In the genomic region with DNA sequence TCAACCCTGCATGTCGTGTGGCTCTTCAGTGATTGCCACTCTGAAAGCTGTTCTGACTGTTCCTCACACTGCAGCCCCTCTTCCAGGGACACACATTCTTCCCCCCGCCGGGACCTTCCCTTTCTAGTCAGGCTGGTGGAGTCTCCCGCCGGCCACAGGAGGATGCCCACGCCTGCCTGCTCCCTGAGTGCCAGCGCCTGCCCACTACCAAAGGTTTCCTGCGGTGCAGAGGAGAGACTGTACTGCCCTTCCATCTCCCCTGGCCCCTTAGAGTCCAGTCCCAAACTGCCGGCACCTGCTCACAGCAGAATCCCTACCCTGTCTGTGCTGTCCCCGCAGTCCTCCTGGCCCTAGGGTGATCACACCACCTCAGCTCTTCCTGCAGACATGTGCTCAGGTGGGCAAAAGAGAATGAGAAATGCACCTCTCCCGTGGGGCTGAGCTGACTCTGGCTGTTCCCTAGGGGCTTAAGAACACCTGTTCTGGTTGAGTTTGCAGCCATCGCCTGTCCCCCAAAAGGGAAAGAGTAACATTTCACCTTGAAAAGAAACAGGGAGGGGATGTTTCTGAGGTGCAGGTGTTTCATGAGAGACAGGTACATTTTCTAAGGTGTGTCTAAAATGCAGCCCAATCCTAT, we compare ENCODE assay signal across 9 cellular contexts. TPM values are rescaled to one million over a fixed set of nuclear protein-coding genes. Genes with fewer than 3 reads are reported as not detected.
DNase-seq lines count a peak whose midpoint lies in the region; ATAC-seq and TF ChIP-seq lines count a peak whose summit lies in the region.
"Had no signal": no experiment of that assay in that cellular context is flagged by ENCODE, and none has a peak within 500 bp of the region (broad histone marks: within the 10 kb centered on the region; RNA-seq: fewer than 3 reads in every experiment).

No MANE protein-coding gene starts in this region.

- peak overlapping the region; percentile 68 for H3K4me3 Mint-ChIP-seq in activated T-helper 17 cell treated with anti-CD3 and anti-CD28 coated beads, Interleukin-2, amount 50 U/mL, for 72 hours
- peak overlapping the region; percentile 89 for H3K4me3 Mint-ChIP-seq in memory B cell

- peaks cover 0 to 41% (median 29%) of the 10 kb centered on the region in 4 donors for H3K4me1 ChIP-seq in tibial artery
- H3K4me1 ChIP-seq in effector memory CD4-positive, alpha-beta T cell (ENCODE audit: control insufficient read depth, insufficient read depth, low read length, poor library complexity, severe bottlenecking) = peaks cover 7% of the 10 kb centered on the region

- H3K36me3 ChIP-seq in tibial artery = no peaks in the 10 kb centered on the region
- H3K36me3 ChIP-seq in effector memory CD4-positive, alpha-beta T cell (ENCODE audit: control insufficient read depth, insufficient read depth, low read length) = no peaks in the 10 kb centered on the region

- H3K27me3 ChIP-seq in tibial artery = no peaks in the 10 kb centered on the region
- peaks cover 8% of the 10 kb centered on the region for H3K27me3 ChIP-seq in effector memory CD4-positive, alpha-beta T cell (replicated peaks; ENCODE audit: control insufficient read depth, insufficient read depth, low read length, poor library complexity, severe bottlenecking)

- H3K27me3 Mint-ChIP-seq in activated T-helper 17 cell treated with anti-CD3 and anti-CD28 coated beads, Interleukin-2, amount 50 U/mL, for 72 hours = peaks cover 32% of the 10 kb centered on the region
- peaks cover 5% of the 10 kb centered on the region for H3K27me3 Mint-ChIP-seq in memory B cell

- H3K27ac Mint-ChIP-seq in activated T-helper 17 cell treated with anti-CD3 and anti-CD28 coated beads, Interleukin-2, amount 50 U/mL, for 72 hours = no peak overlapping the region
- no peak overlapping the region for H3K27ac Mint-ChIP-seq in memory B cell

- intact Hi-C loops in tibial artery (cut with DNase I; ENCODE audit: low total_unique reads) = no loop called here

- H3K9me3 ChIP-seq in tibial artery = no peaks in the 10 kb centered on the region
- no peaks in the 10 kb centered on the region for H3K9me3 ChIP-seq in effector memory CD4-positive, alpha-beta T cell (ENCODE audit: control insufficient read depth, low read length)

- H3K4me3 ChIP-seq in tibial artery = peak overlapping the region; percentile 57 to 62
- H3K4me3 ChIP-seq in effector memory CD4-positive, alpha-beta T cell (ENCODE audit: insufficient read depth, low read depth, low read length, poor library complexity, severe bottlenecking) = no peak overlapping the region

- H3K27ac ChIP-seq in tibial artery = no peak overlapping the region
- no peak overlapping the region for H3K27ac ChIP-seq in effector memory CD4-positive, alpha-beta T cell (ENCODE audit: insufficient read depth, low read length, poor library complexity, severe bottlenecking)

- no peak for TF ChIP-seq CTCF in tibial artery (IDR thresholded peaks at IDR 0.05)

- no peaks in the 10 kb centered on the region for H3K9me3 Mint-ChIP-seq in activated T-helper 17 cell treated with anti-CD3 and anti-CD28 coated beads, Interleukin-2, amount 50 U/mL, for 72 hours
- H3K9me3 Mint-ChIP-seq in memory B cell = no peaks in the 10 kb centered on the region

- no peak for ATAC-seq in activated T-helper 17 cell treated with anti-CD3 and anti-CD28 coated beads, Interleukin-2, amount 50 U/mL, for 72 hours (replicated peaks)
- no peak for ATAC-seq in memory B cell (ENCODE audit: low read depth)

- H3K4me1 Mint-ChIP-seq in activated T-helper 17 cell treated with anti-CD3 and anti-CD28 coated beads, Interleukin-2, amount 50 U/mL, for 72 hours = no peaks in the 10 kb centered on the region
- peaks cover 14% of the 10 kb centered on the region for H3K4me1 Mint-ChIP-seq in memory B cell

- peak; percentile 58 for DNase-seq in activated CD8-positive, alpha-beta memory T cell treated with anti-CD3 and anti-CD28 coated beads for 24 hours
- DNase-seq in activated CD8-positive, alpha-beta memory T cell treated with anti-CD3 and anti-CD28 coated beads, Interleukin-2, amount 50 U/mL, for 4 hours = no peak
- no peak for DNase-seq in memory B cell (ENCODE audit: low spot score in 2 of 2)
- no peak for DNase-seq in tibial artery
- DNase-seq in effector memory CD4-positive, alpha-beta T cell = no peak
- DNase-seq in anterior cingulate cortex (lab: John Stamatoyannopoulos, UW) = no peak
- DNase-seq in epidermal melanocyte (ENCODE audit: insufficient read length, low spot score) = no peak
- DNase-seq: SHP77 had no signal

- no peaks in the 10 kb centered on the region for H3K36me3 Mint-ChIP-seq in activated T-helper 17 cell treated with anti-CD3 and anti-CD28 coated beads, Interleukin-2, amount 50 U/mL, for 72 hours (ENCODE audit: low read depth)
- no peaks in the 10 kb centered on the region for H3K36me3 Mint-ChIP-seq in memory B cell

RNA-seq across cellular contexts. Expression of a gene that starts 1.4 kb away (rescaled TPM):
- 1 to 10 TPM in 1 of 2 donors, under 1 TPM in 1; 0.40 to 1.8 TPM for total RNA-seq in activated T-helper 17 cell treated with anti-CD3 and anti-CD28 coated beads, Interleukin-2, amount 50 U/mL, for 72 hours
